In the genomic region with DNA sequence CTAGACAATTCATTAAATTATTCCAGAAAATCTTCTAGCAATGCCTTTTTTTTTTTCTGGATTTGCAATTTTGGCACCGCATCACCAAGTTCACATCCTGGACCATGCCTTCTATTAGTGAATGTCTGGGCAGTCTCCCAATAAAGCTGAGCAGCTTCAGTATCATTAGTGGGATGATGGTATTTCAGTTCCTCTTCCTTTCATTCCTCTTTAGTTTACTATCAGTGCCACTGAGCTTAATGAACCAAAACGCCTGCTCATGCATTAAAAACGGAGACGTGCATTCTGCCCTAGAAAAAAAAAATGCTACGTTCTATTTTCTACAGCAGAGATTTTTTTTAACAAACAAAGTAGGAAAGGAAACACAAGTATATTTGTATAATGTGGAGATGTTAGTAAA, we compare ENCODE assay signal across 10 cellular contexts.
A peak's percentile ranks its signal among the peaks of the same experiment; 100 is the strongest.
DNase-seq lines count a peak whose midpoint lies in the region; ATAC-seq and TF ChIP-seq lines count a peak whose summit lies in the region.
"Had no signal": no experiment of that assay in that cellular context is flagged by ENCODE, and none has a peak within 500 bp of the region (broad histone marks: within the 10 kb centered on the region; RNA-seq: fewer than 3 reads in every experiment).

No MANE protein-coding gene starts in this region.

- ATAC-seq in GM18907 (IDR thresholded peaks at IDR 0.05; ENCODE audit: unreplicated experiment) (peak; percentile 82), HG03025 (IDR thresholded peaks at IDR 0.05; ENCODE audit: low FRiP score, unreplicated experiment) (peak; percentile 67)

- H3K27ac ChIP-seq in RWPE1 = no peak overlapping the region
- H3K27ac ChIP-seq: epithelial cell of prostate had no signal

- H3K27ac Mint-ChIP-seq in nephron = peak overlapping the region in 2 of 3 experiments; percentile 24 to 35

- H3K27me3 Mint-ChIP-seq in nephron (ENCODE audit: low read depth) = no peaks in the 10 kb centered on the region

- peaks cover 4% of the 10 kb centered on the region for H3K36me3 Mint-ChIP-seq in nephron (ENCODE audit: low read depth)

- CTCF ChIA-PET in RWPE1 (lab: Yijun Ruan, JAX) = no interaction called here

- peaks cover 13% of the 10 kb centered on the region for H3K4me1 Mint-ChIP-seq in nephron

- H3K9me3 Mint-ChIP-seq in nephron = peaks cover 3% of the 10 kb centered on the region

- DNase-seq in SHP77 treated with DMSO at 0.1 percent for 48 hours (lab: John Stamatoyannopoulos, UW) (peak; percentile 2), RWPE1 (ENCODE audit: low spot score) (no peak), DMS53 treated with DMSO at 0.1 percent for 48 hours (lab: John Stamatoyannopoulos, UW; ENCODE audit: unreplicated experiment) (no peak), GM19240 (ENCODE audit: insufficient read length, low spot score) (no peak), AML-193 (lab: John Stamatoyannopoulos, UW) (no peak)
- DNase-seq: activated CD8-positive, alpha-beta memory T cell treated with anti-CD3 and anti-CD28 coated beads, Interleukin-2, amount 50 U/mL, for 48 hours had no signal

- TF ChIP-seq CTCF in nephron (IDR thresholded peaks at IDR 0.05; ENCODE audit: unreplicated experiment in 3 of 3) (no peak), RWPE1 (conservative IDR thresholded peaks at IDR 0.05; ENCODE audit: low read depth) (no peak)

- POLR2A ChIA-PET in RWPE1 (lab: Yijun Ruan, JAX; ENCODE audit: low non-redundant PET) = no interaction called here

- no peak overlapping the region for H3K4me3 Mint-ChIP-seq in nephron
